In genomic region chr15:85421116-85421925, GRCh38 we compare ENCODE assay signal across 18 cellular contexts. TPM values are rescaled to one million over a fixed set of nuclear protein-coding genes. Genes with fewer than 3 reads are reported as not detected.
DNase-seq lines count a peak whose midpoint lies in the region; ATAC-seq, FAIRE-seq and TF ChIP-seq lines count a peak whose summit lies in the region.
"Had no signal": no experiment of that assay in that cellular context is flagged by ENCODE, and none has a peak within 500 bp of the region (broad histone marks: within the 10 kb centered on the region; RNA-seq: fewer than 3 reads in every experiment).

No MANE protein-coding gene starts in this region.

- no peak overlapping the region for H3K27ac ChIP-seq in CD4-positive, alpha-beta memory T cell (ENCODE audit: low read depth, low read length)
- no peak overlapping the region for H3K27ac ChIP-seq in endothelial cell of umbilical vein (ENCODE audit: insufficient read depth, low read depth, low read length)
- H3K27ac ChIP-seq: Peyer's patch, uterus had no signal

- no peaks in the 10 kb centered on the region for H3K27me3 Mint-ChIP-seq in CD4-positive, alpha-beta memory T cell
- H3K27me3 Mint-ChIP-seq in naive thymus-derived CD8-positive, alpha-beta T cell, result no peaks in the 10 kb centered on the region
- H3K27me3 Mint-ChIP-seq: brain, T-helper 17 cell had no signal

- ATAC-seq in naive thymus-derived CD8-positive, alpha-beta T cell, result no peak
- ATAC-seq in GM21381 (IDR thresholded peaks at IDR 0.05; ENCODE audit: unreplicated experiment) (no peak), GM21529 (IDR thresholded peaks at IDR 0.05; ENCODE audit: unreplicated experiment) (no peak), GM19395 (IDR thresholded peaks at IDR 0.05; ENCODE audit: unreplicated experiment) (no peak)
- ATAC-seq: natural killer cell, T-helper 17 cell had no signal

- H3K27me3 ChIP-seq in CD4-positive, alpha-beta memory T cell (ENCODE audit: insufficient read depth, low read length), result no peaks in the 10 kb centered on the region
- H3K27me3 ChIP-seq in endothelial cell of umbilical vein (ENCODE audit: control insufficient read depth in 2 of 2, insufficient read depth in 2 of 2, low read length in 2 of 2), result no peaks in the 10 kb centered on the region
- H3K27me3 ChIP-seq: Peyer's patch, uterus had no signal

- peaks cover 57% of the 10 kb centered on the region for H3K4me1 ChIP-seq in CD4-positive, alpha-beta memory T cell (ENCODE audit: insufficient read depth, low read length)
- H3K4me1 ChIP-seq in endothelial cell of umbilical vein (ENCODE audit: control insufficient read depth, extremely low read depth, insufficient read depth, low read length), result peaks cover 12% of the 10 kb centered on the region

- no peak overlapping the region for H3K4me3 ChIP-seq in CD4-positive, alpha-beta memory T cell (ENCODE audit: low read length in 2 of 2)
- H3K4me3 ChIP-seq in endothelial cell of umbilical vein (replicated peaks in 1 of 3; ENCODE audit: insufficient read depth in 1 of 3, low read depth in 1 of 3, low read length in 3 of 3), result no peak overlapping the region
- H3K4me3 ChIP-seq: Peyer's patch, uterus had no signal

- H3K9ac ChIP-seq in endothelial cell of umbilical vein (replicated peaks; ENCODE audit: extremely low read depth, insufficient read depth, low read length), result no peak overlapping the region

- H3K9me1 ChIP-seq in endothelial cell of umbilical vein (replicated peaks; ENCODE audit: control insufficient read depth, extremely low read depth, insufficient read depth, low read length), result no peaks in the 10 kb centered on the region

- H2AFZ ChIP-seq in endothelial cell of umbilical vein (ENCODE audit: low read depth, low read length), result no peak overlapping the region

- no TSS peak for BruUV-seq in endothelial cell of umbilical vein (replicated peaks; lab: Mats Ljungman, UMichigan)

- TF ChIP-seq POLR2A in endothelial cell of umbilical vein (IDR thresholded peaks at IDR 0.05; ENCODE audit: low read depth, low read length), result no peak

- peaks cover 53 to 73% (median 63%) of the 10 kb centered on the region in 4 donors for H3K4me1 Mint-ChIP-seq in CD4-positive, alpha-beta memory T cell
- peaks cover 46 to 86% (median 81%) of the 10 kb centered on the region in 4 donors for H3K4me1 Mint-ChIP-seq in naive thymus-derived CD8-positive, alpha-beta T cell

- H3K4me2 ChIP-seq in endothelial cell of umbilical vein (ENCODE audit: insufficient read depth, low read length), result peak overlapping the region; percentile 54

- FAIRE-seq in endothelial cell of umbilical vein (lab: Jason Lieb, UNC), result peak; percentile 67

- CTCF ChIA-PET in CD4-positive, alpha-beta memory T cell (lab: Charles Lee; ENCODE audit: partially characterized antibody), result interaction anchor here (1.3 to 2.0 kb wide), 2 partner anchors 8 to 125 kb away, joined by 3 to 7 read pairs; no protein-coding TSS in a partner anchor
- CTCF ChIA-PET in endothelial cell of umbilical vein (lab: Charles Lee), result interaction anchor here (0.7 kb wide), 1 partner anchor 11 kb away, joined by 3 read pairs; no protein-coding TSS in a partner anchor

- no peaks in the 10 kb centered on the region for H3K9me3 ChIP-seq in CD4-positive, alpha-beta memory T cell (ENCODE audit: control insufficient read depth in 1 of 2, low read length in 2 of 2)
- no peaks in the 10 kb centered on the region for H3K9me3 ChIP-seq in endothelial cell of umbilical vein (replicated peaks; ENCODE audit: control insufficient read depth, insufficient read depth, low read length)
- H3K9me3 ChIP-seq: Peyer's patch, uterus had no signal

- peak overlapping the region in 1 of 7 donors; percentile 33 for H3K27ac Mint-ChIP-seq in CD4-positive, alpha-beta memory T cell
- H3K27ac Mint-ChIP-seq in naive thymus-derived CD8-positive, alpha-beta T cell, result peak overlapping the region in 4 of 10 donors; percentile 5 to 48 (median 24)
- H3K27ac Mint-ChIP-seq: activated T-helper 2 cell treated with anti-CD3 and anti-CD28 coated beads, Interferon-gamma antibody, Interleukin-2, Interleukin-4, amounts not matched to agents 10 μg/mL and 5 μg/mL and 100 μg/mL, durations not matched to agents 14 hours and 24 hours and 36 hours had no signal

- TF ChIP-seq CTCF in endothelial cell of umbilical vein (IDR thresholded peaks at IDR 0.05; ENCODE audit: extremely low read depth in 1 of 2, insufficient read depth in 1 of 2, low read depth in 1 of 2, low read length in 2 of 2), result no peak

- dilution Hi-C loops in endothelial cell of umbilical vein (cut with MboI; ENCODE audit: extremely low pct_ligation_motif_present, low sequenced_read_pairs), result no loop called here

- H3K4me3 Mint-ChIP-seq in CD4-positive, alpha-beta memory T cell, result peak overlapping the region in 5 of 8 donors; percentile 21 to 77 (median 47)
- peak overlapping the region in 6 of 10 donors; percentile 10 to 59 (median 30) for H3K4me3 Mint-ChIP-seq in naive thymus-derived CD8-positive, alpha-beta T cell
- H3K4me3 Mint-ChIP-seq: brain, endodermal cell, natural killer cell had no signal

- no peaks in the 10 kb centered on the region for H3K9me3 Mint-ChIP-seq in CD4-positive, alpha-beta memory T cell
- H3K9me3 Mint-ChIP-seq in naive thymus-derived CD8-positive, alpha-beta T cell, result no peaks in the 10 kb centered on the region
- H3K9me3 Mint-ChIP-seq: activated T-helper 2 cell treated with anti-CD3 and anti-CD28 coated beads, Interferon-gamma antibody, Interleukin-2, Interleukin-4, amounts not matched to agents 10 μg/mL and 5 μg/mL and 100 μg/mL, durations not matched to agents 14 hours and 24 hours and 36 hours; endodermal cell; natural killer cell had no signal

- peaks cover 71% of the 10 kb centered on the region for H3K79me2 ChIP-seq in endothelial cell of umbilical vein (ENCODE audit: control insufficient read depth, insufficient read depth, low read length)

- peaks cover 11% of the 10 kb centered on the region for H4K20me1 ChIP-seq in endothelial cell of umbilical vein (replicated peaks; ENCODE audit: control insufficient read depth, extremely low read depth, insufficient read depth, low read length)

- DNase-seq in CD4-positive, alpha-beta memory T cell, result no peak
- DNase-seq in M059J (ENCODE audit: low read depth) (peak; percentile 54), endothelial cell of umbilical vein (ENCODE audit: low read depth, low spot score) (peak; percentile 26)
- DNase-seq in naive thymus-derived CD8-positive, alpha-beta T cell, result no peak
- DNase-seq: activated CD4-positive, alpha-beta T cell treated with anti-CD3 and anti-CD28 coated beads, Interleukin-2, amount 50 U/mL, for 1 hour; endodermal cell; kidney glomerular epithelial cell; natural killer cell; NCI-H524 treated with DMSO at 0.1 percent for 48 hours; Peyer's patch; stimulated activated CD4-positive, alpha-beta T cell treated with anti-CD3 and anti-CD28 coated beads, Interleukin-4, amount 100 ng/mL, for 1 hour; T-helper 17 cell; uterus had no signal

- POLR2A ChIA-PET in CD4-positive, alpha-beta memory T cell (lab: Charles Lee; ENCODE audit: partially characterized antibody), result no interaction called here
- POLR2A ChIA-PET in endothelial cell of umbilical vein (lab: Charles Lee), result no interaction called here
- POLR2A ChIA-PET in naive thymus-derived CD8-positive, alpha-beta T cell (lab: Charles Lee), result no interaction called here

- intact Hi-C loops in CD4-positive, alpha-beta memory T cell (cut with micrococcal nuclease), result no loop called here
- intact Hi-C loops in endothelial cell of umbilical vein (cut with micrococcal nuclease), result no loop called here

- no peaks in the 10 kb centered on the region for H3K36me3 ChIP-seq in CD4-positive, alpha-beta memory T cell (ENCODE audit: insufficient read depth, low read length)
- H3K36me3 ChIP-seq in endothelial cell of umbilical vein (ENCODE audit: control insufficient read depth in 2 of 2, extremely low read depth in 1 of 2, insufficient read depth in 2 of 2, low read length in 2 of 2), result no peaks in the 10 kb centered on the region
- H3K36me3 ChIP-seq: Peyer's patch, uterus had no signal

- H3K36me3 Mint-ChIP-seq in CD4-positive, alpha-beta memory T cell, result peaks cover 0 to 3% of the 10 kb centered on the region in 2 donors
- H3K36me3 Mint-ChIP-seq in naive thymus-derived CD8-positive, alpha-beta T cell, result no peaks in the 10 kb centered on the region
- H3K36me3 Mint-ChIP-seq: natural killer cell had no signal

TF ChIP-seq in endothelial cell of umbilical vein, 7 proteins besides CTCF, POLR2A, EP300 and RAD21:
- TF ChIP-seq EZH2 (IDR thresholded peaks at IDR 0.05; ENCODE audit: borderline replicate concordance, low read depth, low read length, severe bottlenecking), result no peak
- no peak for TF ChIP-seq MYC (IDR thresholded peaks at IDR 0.05; ENCODE audit: low read depth, low read length)
- TF ChIP-seq POLR2AphosphoS5 (IDR thresholded peaks at IDR 0.05; ENCODE audit: insufficient read depth, low read depth, low read length), result no peak
- no peak for TF ChIP-seq GATA2 (IDR thresholded peaks at IDR 0.05; ENCODE audit: insufficient read depth, insufficient read length, low read depth, low read length)
- no peak for TF ChIP-seq FOS (IDR thresholded peaks at IDR 0.05; ENCODE audit: borderline replicate concordance, insufficient read depth, low read length)
- no peak for TF ChIP-seq JUN (IDR thresholded peaks at IDR 0.05; ENCODE audit: borderline replicate concordance, insufficient read depth, insufficient read length, low read depth)
- no peak for TF ChIP-seq MAX (IDR thresholded peaks at IDR 0.05; ENCODE audit: insufficient read depth, insufficient read length)

RNA-seq across cellular contexts. Expression of gene AKAP13, which starts 40.9 kb away (rescaled TPM):
- total RNA-seq in CD4-positive, alpha-beta memory T cell, result 100 to 1,000 TPM; 300 to 319 TPM
- 100 to 1,000 TPM in 1 of 2 donors, 10 to 100 TPM in 1; 68.7 to 195 TPM for polyA plus RNA-seq in CD4-positive, alpha-beta memory T cell
- 22.7 and 42.8 TPM in 2 replicates for total RNA-seq in M059J (2014; rRNA removed; shearing (Covaris generic))
- 80.3 and 87.8 TPM in 2 replicates for total RNA-seq in endothelial cell of umbilical vein
- 20.8 and 22.8 TPM in 2 replicates for polyA plus RNA-seq in endothelial cell of umbilical vein
- polyA plus RNA-seq in endothelial cell of umbilical vein (2011; cell fraction: cytosol; rRNA removed), result 14.3 and 15.7 TPM in 2 replicates
- 56.1 and 74.7 TPM in 2 replicates for polyA plus RNA-seq in endothelial cell of umbilical vein (2011; cell fraction: nucleus; rRNA removed)
- polyA plus RNA-seq in endothelial cell of umbilical vein (2012), result 30.6 and 35.5 TPM in 2 replicates
- polyA minus RNA-seq in endothelial cell of umbilical vein, result 113 and 119 TPM in 2 replicates
- polyA minus RNA-seq in endothelial cell of umbilical vein (2011; cell fraction: cytosol; rRNA and poly(A)+ RNA removed), result 55.7 TPM
- polyA minus RNA-seq in endothelial cell of umbilical vein (2011; cell fraction: nucleus; rRNA and poly(A)+ RNA removed), result 234 and 316 TPM in 2 replicates
- total RNA-seq in naive thymus-derived CD8-positive, alpha-beta T cell, result 100 to 1,000 TPM; 240 to 244 TPM
- 100 to 1,000 TPM; 113 to 131 (median 120) TPM for polyA plus RNA-seq in naive thymus-derived CD8-positive, alpha-beta T cell

Comparison
In these comparisons a context has a peak if more than half of its experiments do, and no peak if none do; other contexts are left out.
1. DNase-seq: peak in M059J (single experiment) and endothelial cell of umbilical vein (single experiment); none in CD4-positive, alpha-beta memory T cell (0 of 5) and naive thymus-derived CD8-positive, alpha-beta T cell (0 of 10).